Comparison of ENCODE assay signal across 17 cellular contexts in genomic region chr4:179709961-179710624, GRCh38.
DNase-seq lines count a peak whose midpoint lies in the region; ATAC-seq and TF ChIP-seq lines count a peak whose summit lies in the region.
"Had no signal": no experiment of that assay in that cellular context is flagged by ENCODE, and none has a peak within 500 bp of the region (broad histone marks: within the 10 kb centered on the region; RNA-seq: fewer than 3 reads in every experiment).

No MANE protein-coding gene starts in this region.

- H3K4me3 ChIP-seq in neural progenitor cell, result no peak overlapping the region

- DNase-seq in NCI-H146 (lab: John Stamatoyannopoulos, UW) (peak; percentile 12), NCI-H146 treated with DMSO at 0.1 percent for 48 hours (lab: John Stamatoyannopoulos, UW; ENCODE audit: unreplicated experiment) (no peak), NCI-H2107 (lab: John Stamatoyannopoulos, UW) (peak; percentile 6), WTC11 (ENCODE audit: low spot score) (no peak), neural progenitor cell (ENCODE audit: low spot score) (peak; percentile 49), AML-193 (lab: John Stamatoyannopoulos, UW) (no peak), T-helper 17 cell (no peak)
- DNase-seq: C1 segment of cervical spinal cord; DMS79 treated with DMSO at 0.1 percent for 48 hours; Karpas-422; NCI-H1436 treated with DMSO at 0.1 percent for 48 hours; NCI-H2171; NCI-H446 treated with DMSO at 0.1 percent for 48 hours; NK-92 treated with Interleukin-12 subunit alpha and Interleukin-12 subunit beta, amount 100 ng/mL, for 24 hours had no signal

- H3K27me3 ChIP-seq in neural progenitor cell, result no peaks in the 10 kb centered on the region

- no peaks in the 10 kb centered on the region for H4K20me1 ChIP-seq in neural progenitor cell (ENCODE audit: low read depth)

- CTCF ChIA-PET in WTC11 (lab: Charles Lee), result no interaction called here

- no peak overlapping the region for H2AFZ ChIP-seq in neural progenitor cell (replicated peaks)

- H3K27me3 Mint-ChIP-seq in WTC11 (ENCODE audit: low read depth) (no peaks in the 10 kb centered on the region; the same call in 1 of the 2 replicates), neural progenitor cell (ENCODE audit: insufficient read depth, low read depth) (no peaks in the 10 kb centered on the region), T-helper 17 cell (no peaks in the 10 kb centered on the region)
- H3K27me3 Mint-ChIP-seq in stimulated activated memory B cell treated with anti-CD40 and anti-IgM and Interleukin-4, amounts not matched to agents 10 μg/mL and 1 μg/mL and 100 μg/mL, for 72 hours, result no peaks in the 10 kb centered on the region

- H3K9ac ChIP-seq in neural progenitor cell, result no peak overlapping the region

- no peaks in the 10 kb centered on the region for H3K79me2 ChIP-seq in neural progenitor cell (ENCODE audit: low read depth)

- H3K9me3 Mint-ChIP-seq in WTC11, result peaks cover 10% of the 10 kb centered on the region
- no peaks in the 10 kb centered on the region for H3K9me3 Mint-ChIP-seq in neural progenitor cell
- H3K9me3 Mint-ChIP-seq in stimulated activated memory B cell treated with anti-CD40 and anti-IgM and Interleukin-4, amounts not matched to agents 10 μg/mL and 1 μg/mL and 100 μg/mL, for 72 hours, result no peaks in the 10 kb centered on the region

- ATAC-seq in WTC11, result peak; percentile 98
- no peak for ATAC-seq in stimulated activated memory B cell treated with anti-CD40 and anti-IgM and Interleukin-4, amounts not matched to agents 10 μg/mL and 1 μg/mL and 100 μg/mL, for 72 hours
- ATAC-seq in T-helper 17 cell, result no peak
- ATAC-seq: Right ventricle myocardium inferior, SK-N-SH treated with all-trans-retinoic acid at 6 μM for 48 hours had no signal

- H3F3A ChIP-seq in neural progenitor cell (ENCODE audit: low read depth), result no peaks in the 10 kb centered on the region

- H3K36me3 Mint-ChIP-seq in WTC11, result peaks cover 7% of the 10 kb centered on the region
- no peaks in the 10 kb centered on the region for H3K36me3 Mint-ChIP-seq in neural progenitor cell
- no peaks in the 10 kb centered on the region for H3K36me3 Mint-ChIP-seq in stimulated activated memory B cell treated with anti-CD40 and anti-IgM and Interleukin-4, amounts not matched to agents 10 μg/mL and 1 μg/mL and 100 μg/mL, for 72 hours
- H3K36me3 Mint-ChIP-seq in T-helper 17 cell (ENCODE audit: low read depth), result no peaks in the 10 kb centered on the region

- peaks cover 7% of the 10 kb centered on the region for H3K4me1 ChIP-seq in neural progenitor cell

- no peaks in the 10 kb centered on the region for H3K9me3 ChIP-seq in neural progenitor cell (ENCODE audit: low read depth)
- H3K9me3 ChIP-seq in T-helper 17 cell (ENCODE audit: control insufficient read depth, low read length, poor library complexity, severe bottlenecking), result no peaks in the 10 kb centered on the region

- H3K4me1 Mint-ChIP-seq in WTC11 (peaks cover 10% of the 10 kb centered on the region), neural progenitor cell (peaks cover 6% of the 10 kb centered on the region), T-helper 17 cell (no peaks in the 10 kb centered on the region)
- H3K4me1 Mint-ChIP-seq in stimulated activated memory B cell treated with anti-CD40 and anti-IgM and Interleukin-4, amounts not matched to agents 10 μg/mL and 1 μg/mL and 100 μg/mL, for 72 hours, result no peaks in the 10 kb centered on the region

- POLR2A ChIA-PET in WTC11 (lab: Charles Lee), result no interaction called here

- H3K4me3 Mint-ChIP-seq in WTC11 (no peak overlapping the region), neural progenitor cell (no peak overlapping the region), T-helper 17 cell (no peak overlapping the region)
- H3K4me3 Mint-ChIP-seq in stimulated activated memory B cell treated with anti-CD40 and anti-IgM and Interleukin-4, amounts not matched to agents 10 μg/mL and 1 μg/mL and 100 μg/mL, for 72 hours, result no peak overlapping the region

- H3K4me2 ChIP-seq in neural progenitor cell, result no peak overlapping the region

- H3K27ac Mint-ChIP-seq in WTC11 (no peak overlapping the region), neural progenitor cell (no peak overlapping the region), T-helper 17 cell (no peak overlapping the region)
- H3K27ac Mint-ChIP-seq in stimulated activated memory B cell treated with anti-CD40 and anti-IgM and Interleukin-4, amounts not matched to agents 10 μg/mL and 1 μg/mL and 100 μg/mL, for 72 hours, result no peak overlapping the region

- no peak overlapping the region for H3K27ac ChIP-seq in neural progenitor cell

- no peaks in the 10 kb centered on the region for H3K36me3 ChIP-seq in neural progenitor cell

- TF ChIP-seq CTCF in WTC11 (IDR thresholded peaks at IDR 0.05), result no peak
- TF ChIP-seq CTCF in neural progenitor cell (IDR thresholded peaks at IDR 0.05), result no peak

TF ChIP-seq in WTC11, 78 proteins besides CTCF, POLR2A, EP300 and RAD21:
- TF ChIP-seq, protein P1, sequence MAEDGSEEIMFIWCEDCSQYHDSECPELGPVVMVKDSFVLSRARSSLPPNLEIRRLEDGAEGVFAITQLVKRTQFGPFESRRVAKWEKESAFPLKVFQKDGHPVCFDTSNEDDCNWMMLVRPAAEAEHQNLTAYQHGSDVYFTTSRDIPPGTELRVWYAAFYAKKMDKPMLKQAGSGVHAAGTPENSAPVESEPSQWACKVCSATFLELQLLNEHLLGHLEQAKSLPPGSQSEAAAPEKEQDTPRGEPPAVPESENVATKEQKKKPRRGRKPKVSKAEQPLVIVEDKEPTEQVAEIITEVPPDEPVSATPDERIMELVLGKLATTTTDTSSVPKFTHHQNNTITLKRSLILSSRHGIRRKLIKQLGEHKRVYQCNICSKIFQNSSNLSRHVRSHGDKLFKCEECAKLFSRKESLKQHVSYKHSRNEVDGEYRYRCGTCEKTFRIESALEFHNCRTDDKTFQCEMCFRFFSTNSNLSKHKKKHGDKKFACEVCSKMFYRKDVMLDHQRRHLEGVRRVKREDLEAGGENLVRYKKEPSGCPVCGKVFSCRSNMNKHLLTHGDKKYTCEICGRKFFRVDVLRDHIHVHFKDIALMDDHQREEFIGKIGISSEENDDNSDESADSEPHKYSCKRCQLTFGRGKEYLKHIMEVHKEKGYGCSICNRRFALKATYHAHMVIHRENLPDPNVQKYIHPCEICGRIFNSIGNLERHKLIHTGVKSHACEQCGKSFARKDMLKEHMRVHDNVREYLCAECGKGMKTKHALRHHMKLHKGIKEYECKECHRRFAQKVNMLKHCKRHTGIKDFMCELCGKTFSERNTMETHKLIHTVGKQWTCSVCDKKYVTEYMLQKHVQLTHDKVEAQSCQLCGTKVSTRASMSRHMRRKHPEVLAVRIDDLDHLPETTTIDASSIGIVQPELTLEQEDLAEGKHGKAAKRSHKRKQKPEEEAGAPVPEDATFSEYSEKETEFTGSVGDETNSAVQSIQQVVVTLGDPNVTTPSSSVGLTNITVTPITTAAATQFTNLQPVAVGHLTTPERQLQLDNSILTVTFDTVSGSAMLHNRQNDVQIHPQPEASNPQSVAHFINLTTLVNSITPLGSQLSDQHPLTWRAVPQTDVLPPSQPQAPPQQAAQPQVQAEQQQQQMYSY (CRISPR knock-in tag; IDR thresholded peaks at IDR 0.05), result no peak
- TF ChIP-seq, protein P2, sequence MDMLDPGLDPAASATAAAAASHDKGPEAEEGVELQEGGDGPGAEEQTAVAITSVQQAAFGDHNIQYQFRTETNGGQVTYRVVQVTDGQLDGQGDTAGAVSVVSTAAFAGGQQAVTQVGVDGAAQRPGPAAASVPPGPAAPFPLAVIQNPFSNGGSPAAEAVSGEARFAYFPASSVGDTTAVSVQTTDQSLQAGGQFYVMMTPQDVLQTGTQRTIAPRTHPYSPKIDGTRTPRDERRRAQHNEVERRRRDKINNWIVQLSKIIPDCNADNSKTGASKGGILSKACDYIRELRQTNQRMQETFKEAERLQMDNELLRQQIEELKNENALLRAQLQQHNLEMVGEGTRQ (CRISPR knock-in tag; IDR thresholded peaks at IDR 0.05), result 0 out of 2 replicates have a peak, but pooled peaks have one; percentile 16
- 0 out of 2 replicates have a peak, but pooled peaks have one; percentile 15 for TF ChIP-seq TEAD1 (CRISPR knock-in tag; IDR thresholded peaks at IDR 0.05)

Comparison
In these comparisons a context has a peak if more than half of its experiments do, and no peak if none do; other contexts are left out.
1. DNase-seq: peak in NCI-H146 (single experiment), NCI-H2107 (single experiment) and neural progenitor cell (single experiment); none in NCI-H146 treated with DMSO at 0.1 percent for 48 hours (single experiment), WTC11 (single experiment), AML-193 (0 of 2) and T-helper 17 cell (0 of 3).